Comparison of ENCODE assay signal across 19 cellular contexts in the genomic region with DNA sequence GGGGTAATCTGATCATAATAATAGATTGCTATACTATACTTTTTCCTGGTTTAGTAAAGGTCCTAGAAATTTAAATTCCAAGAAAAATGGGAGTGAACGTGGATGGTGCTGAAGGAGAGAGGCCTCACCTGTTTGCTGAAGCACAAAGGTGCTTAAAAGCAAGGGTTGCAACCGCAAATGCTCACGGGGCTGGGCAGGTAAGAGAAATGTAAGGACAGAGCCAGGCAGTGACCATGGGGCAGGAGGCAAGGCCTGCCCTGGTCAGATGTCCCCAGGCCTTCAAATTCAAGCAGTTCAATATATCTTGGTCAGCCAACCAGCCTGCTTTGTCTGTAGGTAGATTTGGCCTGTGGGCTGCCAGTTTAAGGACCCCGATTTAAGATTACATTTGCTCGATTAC. TPM values are rescaled to one million over a fixed set of nuclear protein-coding genes. Genes with fewer than 3 reads are reported as not detected.
DNase-seq lines count a peak whose midpoint lies in the region; ATAC-seq and TF ChIP-seq lines count a peak whose summit lies in the region.
"Had no signal": no experiment of that assay in that cellular context is flagged by ENCODE, and none has a peak within 500 bp of the region (broad histone marks: within the 10 kb centered on the region; RNA-seq: fewer than 3 reads in every experiment).

No MANE protein-coding gene starts in this region.

- no peak for DNase-seq in left ventricle myocardium inferior
- DNase-seq in left cardiac atrium = no peak
- no peak for DNase-seq in gastrocnemius medialis
- no peak for DNase-seq in HAP-1 (ENCODE audit: low spot score in 2 of 2)
- DNase-seq in NOMO-1 treated with dmso at 0.1 percent for 144 hours (lab: John Stamatoyannopoulos, UW; ENCODE audit: unreplicated experiment) = no peak
- DNase-seq: AML-193; Caco-2; CD4-positive, CD25-positive, alpha-beta regulatory T cell; DMS153; H7; NCI-H1105; NCI-H1694 treated with DMSO at 0.1 percent for 48 hours; NCI-H345; NCI-H526 treated with DMSO at 0.1 percent for 48 hours; NK-92 treated with Interleukin-12 subunit alpha and Interleukin-12 subunit beta, amount 100 ng/mL, for 24 hours; RPMI8226; SJCRH30 had no signal

- H3K4me3 ChIP-seq in left ventricle myocardium inferior = no peak overlapping the region
- no peak overlapping the region for H3K4me3 ChIP-seq in gastroesophageal sphincter
- H3K4me3 ChIP-seq in gastrocnemius medialis = no peak overlapping the region
- H3K4me3 ChIP-seq in HAP-1 = no peak overlapping the region
- H3K4me3 ChIP-seq: SJCRH30 had no signal

- H3K9me3 ChIP-seq in left ventricle myocardium inferior (replicated peaks) (no peaks in the 10 kb centered on the region), gastroesophageal sphincter (no peaks in the 10 kb centered on the region), gastrocnemius medialis (no peaks in the 10 kb centered on the region), HAP-1 (no peaks in the 10 kb centered on the region)
- H3K9me3 ChIP-seq: Caco-2 had no signal

- WGBS in gastroesophageal sphincter (ENCODE audit: low coverage in 1 of 2), 2 donors = 85 to 100% methylated on average over 2 to 5 of the region's 5 CpGs

- H3K27ac ChIP-seq in left ventricle myocardium inferior (replicated peaks) (peak overlapping the region; percentile 96), gastroesophageal sphincter (peak overlapping the region in 3 of 4 donors; percentile 38 to 78 (median 67)), gastrocnemius medialis (peak overlapping the region in 3 of 4 donors; percentile 61 to 78 (median 61))
- H3K27ac ChIP-seq: SJCRH30 had no signal

- intact Hi-C loops in left ventricle myocardium inferior (cut with micrococcal nuclease) (no loop called here), left cardiac atrium (cut with DNase I) (no loop called here), gastrocnemius medialis (cut with DNase I; ENCODE audit: low total_unique reads) (no loop called here)

- peaks cover 92% of the 10 kb centered on the region for H3K4me1 ChIP-seq in left ventricle myocardium inferior
- H3K4me1 ChIP-seq in gastroesophageal sphincter = peaks cover 0 to 55% (median 16%) of the 10 kb centered on the region in 3 donors
- H3K4me1 ChIP-seq in gastrocnemius medialis = peaks cover 5 to 40% of the 10 kb centered on the region in 2 donors
- H3K4me1 ChIP-seq in HAP-1 = no peaks in the 10 kb centered on the region
- H3K4me1 ChIP-seq: Caco-2 had no signal

- in situ Hi-C loops in gastrocnemius medialis (cut with MboI; ENCODE audit: low sequenced_read_pairs in 4 of 4) (no loop called here), HAP-1 (cut with MboI; ENCODE audit: low sequenced_read_pairs) (no loop called here)

- no peak for TF ChIP-seq POLR2A in gastroesophageal sphincter (IDR thresholded peaks at IDR 0.05)
- no peak for TF ChIP-seq POLR2A in gastrocnemius medialis (IDR thresholded peaks at IDR 0.05)

- no peak for TF ChIP-seq CTCF in left ventricle myocardium inferior (IDR thresholded peaks at IDR 0.05; ENCODE audit: borderline replicate concordance)
- TF ChIP-seq CTCF in gastroesophageal sphincter (IDR thresholded peaks at IDR 0.05) = no peak
- TF ChIP-seq CTCF in gastrocnemius medialis (IDR thresholded peaks at IDR 0.05 in 4 of 5, conservative IDR thresholded peaks at IDR 0.05 in 1 of 5) = no peak

- no peak for ATAC-seq in left cardiac atrium
- ATAC-seq in gastroesophageal sphincter = no peak
- no peak for ATAC-seq in gastrocnemius medialis
- no peak for ATAC-seq in HG03565 (IDR thresholded peaks at IDR 0.05; ENCODE audit: unreplicated experiment)

- H3K27me3 ChIP-seq in left ventricle myocardium inferior (ENCODE audit: low read depth) (no peaks in the 10 kb centered on the region), gastroesophageal sphincter (no peaks in the 10 kb centered on the region), gastrocnemius medialis (no peaks in the 10 kb centered on the region), HAP-1 (ENCODE audit: low read depth) (peaks cover under 1% of the 10 kb centered on the region)
- H3K27me3 ChIP-seq: SJCRH30 had no signal

- TF ChIP-seq EP300 in gastroesophageal sphincter (IDR thresholded peaks at IDR 0.05) = no peak

- H3K36me3 ChIP-seq in left ventricle myocardium inferior (peaks cover 33% of the 10 kb centered on the region), gastroesophageal sphincter (peaks cover 0 to 39% of the 10 kb centered on the region in 2 donors), gastrocnemius medialis (peaks cover 0 to 23% of the 10 kb centered on the region in 2 donors), HAP-1 (replicated peaks) (no peaks in the 10 kb centered on the region)

RNA-seq across cellular contexts. Expression of a gene that starts 48.8 kb away (rescaled TPM):
- 29.9 TPM for total RNA-seq in left ventricle myocardium inferior
- 10 to 100 TPM; 21.8 to 34.2 TPM for total RNA-seq in left cardiac atrium
- 10 to 100 TPM; 25.3 to 50.3 (median 35.8) TPM for total RNA-seq in gastroesophageal sphincter
- 10 to 100 TPM; 22.9 to 37.5 (median 30.1) TPM for total RNA-seq in gastrocnemius medialis
